Comparison of ENCODE assay signal across 1 cellular context in the genomic region with DNA sequence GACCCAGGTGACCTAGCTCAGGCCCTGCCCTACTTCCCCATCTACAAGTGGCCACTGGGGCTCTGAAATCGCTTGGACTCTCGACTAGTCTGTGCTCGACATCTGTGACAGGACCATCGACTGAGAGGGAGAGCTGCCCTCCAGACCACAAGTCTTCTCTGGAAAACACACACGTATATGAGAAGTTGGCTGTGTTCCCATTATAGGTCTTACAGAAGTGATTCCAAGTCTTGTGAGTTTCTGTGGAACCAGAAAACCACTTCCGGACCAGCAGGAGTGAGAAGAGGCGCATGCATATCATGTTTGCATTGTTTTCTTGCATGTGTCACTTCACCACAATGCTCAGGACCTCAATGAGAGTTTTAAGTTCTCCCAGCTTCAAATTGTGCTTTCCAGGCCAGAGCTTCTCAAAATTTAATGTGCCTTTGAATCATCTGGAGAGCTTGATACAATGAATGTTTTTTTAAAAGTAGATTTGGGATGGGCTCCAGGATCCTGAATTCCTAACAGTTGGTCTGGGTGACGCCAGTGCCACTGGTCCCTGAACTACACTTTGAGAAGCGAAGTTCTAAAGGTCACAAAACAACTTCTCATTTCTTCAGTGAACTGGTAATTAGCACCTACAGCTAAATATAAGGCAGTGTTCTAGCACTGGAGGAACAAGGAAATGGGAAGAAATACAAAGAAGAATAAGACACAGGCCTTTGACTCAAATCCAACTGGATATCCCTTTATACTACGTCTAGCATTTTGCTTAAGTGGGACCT.
TF ChIP-seq lines count a peak whose summit lies in the region.

No MANE protein-coding gene starts in this region.

TF ChIP-seq in GM23338, 12 proteins besides CTCF, POLR2A, EP300 and RAD21 (continued from another document):
- TF ChIP-seq, protein P1, sequence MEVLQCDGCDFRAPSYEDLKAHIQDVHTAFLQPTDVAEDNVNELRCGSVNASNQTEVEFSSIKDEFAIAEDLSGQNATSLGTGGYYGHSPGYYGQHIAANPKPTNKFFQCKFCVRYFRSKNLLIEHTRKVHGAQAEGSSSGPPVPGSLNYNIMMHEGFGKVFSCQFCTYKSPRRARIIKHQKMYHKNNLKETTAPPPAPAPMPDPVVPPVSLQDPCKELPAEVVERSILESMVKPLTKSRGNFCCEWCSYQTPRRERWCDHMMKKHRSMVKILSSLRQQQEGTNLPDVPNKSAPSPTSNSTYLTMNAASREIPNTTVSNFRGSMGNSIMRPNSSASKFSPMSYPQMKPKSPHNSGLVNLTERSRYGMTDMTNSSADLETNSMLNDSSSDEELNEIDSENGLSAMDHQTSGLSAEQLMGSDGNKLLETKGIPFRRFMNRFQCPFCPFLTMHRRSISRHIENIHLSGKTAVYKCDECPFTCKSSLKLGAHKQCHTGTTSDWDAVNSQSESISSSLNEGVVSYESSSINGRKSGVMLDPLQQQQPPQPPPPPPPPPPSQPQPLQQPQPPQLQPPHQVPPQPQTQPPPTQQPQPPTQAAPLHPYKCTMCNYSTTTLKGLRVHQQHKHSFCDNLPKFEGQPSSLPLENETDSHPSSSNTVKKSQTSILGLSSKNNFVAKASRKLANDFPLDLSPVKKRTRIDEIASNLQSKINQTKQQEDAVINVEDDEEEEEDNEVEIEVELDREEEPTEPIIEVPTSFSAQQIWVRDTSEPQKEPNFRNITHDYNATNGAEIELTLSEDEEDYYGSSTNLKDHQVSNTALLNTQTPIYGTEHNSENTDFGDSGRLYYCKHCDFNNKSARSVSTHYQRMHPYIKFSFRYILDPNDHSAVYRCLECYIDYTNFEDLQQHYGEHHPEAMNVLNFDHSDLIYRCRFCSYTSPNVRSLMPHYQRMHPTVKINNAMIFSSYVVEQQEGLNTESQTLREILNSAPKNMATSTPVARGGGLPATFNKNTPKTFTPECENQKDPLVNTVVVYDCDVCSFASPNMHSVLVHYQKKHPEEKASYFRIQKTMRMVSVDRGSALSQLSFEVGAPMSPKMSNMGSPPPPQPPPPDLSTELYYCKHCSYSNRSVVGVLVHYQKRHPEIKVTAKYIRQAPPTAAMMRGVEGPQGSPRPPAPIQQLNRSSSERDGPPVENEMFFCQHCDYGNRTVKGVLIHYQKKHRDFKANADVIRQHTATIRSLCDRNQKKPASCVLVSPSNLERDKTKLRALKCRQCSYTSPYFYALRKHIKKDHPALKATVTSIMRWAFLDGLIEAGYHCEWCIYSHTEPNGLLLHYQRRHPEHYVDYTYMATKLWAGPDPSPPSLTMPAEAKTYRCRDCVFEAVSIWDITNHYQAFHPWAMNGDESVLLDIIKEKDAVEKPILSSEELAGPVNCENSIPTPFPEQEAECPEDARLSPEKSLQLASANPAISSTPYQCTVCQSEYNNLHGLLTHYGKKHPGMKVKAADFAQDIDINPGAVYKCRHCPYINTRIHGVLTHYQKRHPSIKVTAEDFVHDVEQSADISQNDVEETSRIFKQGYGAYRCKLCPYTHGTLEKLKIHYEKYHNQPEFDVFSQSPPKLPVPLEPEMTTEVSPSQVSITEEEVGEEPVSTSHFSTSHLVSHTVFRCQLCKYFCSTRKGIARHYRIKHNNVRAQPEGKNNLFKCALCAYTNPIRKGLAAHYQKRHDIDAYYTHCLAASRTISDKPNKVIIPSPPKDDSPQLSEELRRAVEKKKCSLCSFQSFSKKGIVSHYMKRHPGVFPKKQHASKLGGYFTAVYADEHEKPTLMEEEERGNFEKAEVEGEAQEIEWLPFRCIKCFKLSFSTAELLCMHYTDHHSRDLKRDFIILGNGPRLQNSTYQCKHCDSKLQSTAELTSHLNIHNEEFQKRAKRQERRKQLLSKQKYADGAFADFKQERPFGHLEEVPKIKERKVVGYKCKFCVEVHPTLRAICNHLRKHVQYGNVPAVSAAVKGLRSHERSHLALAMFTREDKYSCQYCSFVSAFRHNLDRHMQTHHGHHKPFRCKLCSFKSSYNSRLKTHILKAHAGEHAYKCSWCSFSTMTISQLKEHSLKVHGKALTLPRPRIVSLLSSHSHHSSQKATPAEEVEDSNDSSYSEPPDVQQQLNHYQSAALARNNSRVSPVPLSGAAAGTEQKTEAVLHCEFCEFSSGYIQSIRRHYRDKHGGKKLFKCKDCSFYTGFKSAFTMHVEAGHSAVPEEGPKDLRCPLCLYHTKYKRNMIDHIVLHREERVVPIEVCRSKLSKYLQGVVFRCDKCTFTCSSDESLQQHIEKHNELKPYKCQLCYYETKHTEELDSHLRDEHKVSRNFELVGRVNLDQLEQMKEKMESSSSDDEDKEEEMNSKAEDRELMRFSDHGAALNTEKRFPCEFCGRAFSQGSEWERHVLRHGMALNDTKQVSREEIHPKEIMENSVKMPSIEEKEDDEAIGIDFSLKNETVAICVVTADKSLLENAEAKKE (CRISPR knock-in tag; IDR thresholded peaks at IDR 0.05): no peak
- TF ChIP-seq ZNF331 (CRISPR knock-in tag; IDR thresholded peaks at IDR 0.05; ENCODE audit: low read depth) (no peak), ETS1 (IDR thresholded peaks at IDR 0.05) (no peak), EZH2phosphoT487 (IDR thresholded peaks at IDR 0.05; ENCODE audit: unreplicated experiment) (no peak), EZH2 (IDR thresholded peaks at IDR 0.05; ENCODE audit: low read depth, unreplicated experiment) (no peak), STAT1 (IDR thresholded peaks at IDR 0.05; ENCODE audit: unreplicated experiment) (no peak), CREB1 (CRISPR knock-in tag; IDR thresholded peaks at IDR 0.05; ENCODE audit: low read depth) (no peak), JUNB (IDR thresholded peaks at IDR 0.05; ENCODE audit: unreplicated experiment) (no peak)
